ENCODE assay signal across 1 cellular context in genomic region chr16:20880867-20881866, GRCh38.
TF ChIP-seq lines count a peak whose summit lies in the region.

No MANE protein-coding gene starts in this region.

TF ChIP-seq in IMR-90, 13 proteins besides CTCF, POLR2A, EP300 and RAD21 (continued from another document):
- TF ChIP-seq USF2 (IDR thresholded peaks at IDR 0.05; ENCODE audit: low read depth, low read length) (no peak), BHLHE40 (IDR thresholded peaks at IDR 0.05; ENCODE audit: low read depth, low read length) (no peak), MAZ (IDR thresholded peaks at IDR 0.05; ENCODE audit: borderline replicate concordance, low read depth, low read length) (no peak), ELK1 (IDR thresholded peaks at IDR 0.05; ENCODE audit: borderline replicate concordance, low read depth, low read length) (no peak)
